In genomic region chr10:24993237-24993958, GRCh38 we compare ENCODE assay signal across 15 cellular contexts. TPM values are rescaled to one million over a fixed set of nuclear protein-coding genes. Genes with fewer than 3 reads are reported as not detected.
DNase-seq lines count a peak whose midpoint lies in the region; ATAC-seq, FAIRE-seq and TF ChIP-seq lines count a peak whose summit lies in the region.
"Had no signal": no experiment of that assay in that cellular context is flagged by ENCODE, and none has a peak within 500 bp of the region (broad histone marks: within the 10 kb centered on the region; RNA-seq: fewer than 3 reads in every experiment).

No MANE protein-coding gene starts in this region.

- no peaks in the 10 kb centered on the region for H3K79me2 ChIP-seq in hepatocyte
- H3K79me2 ChIP-seq in parathyroid adenoma: no peaks in the 10 kb centered on the region

- peak overlapping the region; percentile 34 for H3K27ac ChIP-seq in hepatocyte
- no peak overlapping the region for H3K27ac ChIP-seq in parathyroid adenoma

- peak; percentile 70 for FAIRE-seq in RCC 7860 (lab: Jason Lieb, UNC)

- H3K4me1 ChIP-seq in hepatocyte (ENCODE audit: insufficient read depth): peaks cover 5% of the 10 kb centered on the region
- H3K4me1 ChIP-seq in parathyroid adenoma: no peaks in the 10 kb centered on the region

- ATAC-seq in HG02981 (IDR thresholded peaks at IDR 0.05; ENCODE audit: unreplicated experiment): no peak
- ATAC-seq: CD8-positive, alpha-beta T cell; GM23338; PC-3 had no signal

- H3K9me3 ChIP-seq in hepatocyte (ENCODE audit: low read depth) (no peaks in the 10 kb centered on the region), parathyroid adenoma (ENCODE audit: control insufficient read depth, low read length) (no peaks in the 10 kb centered on the region)
- H3K9me3 ChIP-seq: SK-N-SH had no signal

- in situ Hi-C loops in Caki2 (cut with HindIII; ENCODE audit: low pct_unique_long_range_greater_than_20kb, low sequenced_read_pairs): no loop called here

- H3K4me3 ChIP-seq in hepatocyte: no peak overlapping the region
- no peak overlapping the region for H3K4me3 ChIP-seq in parathyroid adenoma (ENCODE audit: low read depth, low read length)
- H3K4me3 ChIP-seq: GM23338 had no signal

- no peak overlapping the region for H3K4me2 ChIP-seq in hepatocyte
- H3K4me2 ChIP-seq in parathyroid adenoma (ENCODE audit: low read length): peak overlapping the region; percentile 9
- H3K4me2 ChIP-seq: GM23338, SK-N-SH had no signal

- H3K27me3 ChIP-seq in hepatocyte (no peaks in the 10 kb centered on the region), parathyroid adenoma (ENCODE audit: control insufficient read depth, insufficient read depth, low read length) (no peaks in the 10 kb centered on the region)

- 96% methylated on average over 1 of the region's 1 CpG for WGBS in hepatocyte (ENCODE audit: low lambda C conversion rate, missing lambda C conversion rate)

- TF ChIP-seq CTCF in hepatocyte (IDR thresholded peaks at IDR 0.05; ENCODE audit: poor library complexity): no peak
- TF ChIP-seq CTCF in parathyroid adenoma (IDR thresholded peaks at IDR 0.05): no peak

- DNase-seq in Caki2 (ENCODE audit: low read depth) (peak; percentile 56), RCC 7860 (ENCODE audit: low spot score) (peak; percentile 27), hepatocyte (ENCODE audit: low spot score) (no peak), DMS 273 (lab: John Stamatoyannopoulos, UW; ENCODE audit: unreplicated experiment) (no peak), GF-D8 (lab: John Stamatoyannopoulos, UW) (no peak)
- DNase-seq: CD8-positive, alpha-beta T cell; NCI-H1436 treated with DMSO at 0.1 percent for 48 hours; NCI-H446; NCI-H748 treated with DMSO at 0.1 percent for 48 hours; PC-3; SK-N-SH had no signal

- no peak overlapping the region for H2AFZ ChIP-seq in hepatocyte
- H2AFZ ChIP-seq in parathyroid adenoma: no peak overlapping the region
- H2AFZ ChIP-seq: GM23338 had no signal

- H4K20me1 ChIP-seq in hepatocyte (ENCODE audit: insufficient read depth, poor library complexity, severe bottlenecking): no peaks in the 10 kb centered on the region

- no peaks in the 10 kb centered on the region for H3K36me3 ChIP-seq in hepatocyte (replicated peaks; ENCODE audit: insufficient read depth, low read depth)
- H3K36me3 ChIP-seq in parathyroid adenoma (ENCODE audit: control insufficient read depth, insufficient read depth, low read length): no peaks in the 10 kb centered on the region

- no peaks in the 10 kb centered on the region for H3K9me2 ChIP-seq in hepatocyte (replicated peaks; ENCODE audit: insufficient read depth)
- H3K9me2 ChIP-seq: SK-N-SH had no signal

- no peak overlapping the region for H3K9ac ChIP-seq in parathyroid adenoma
- H3K9ac ChIP-seq: SK-N-SH had no signal

RNA-seq across cellular contexts. Expression of gene ENKUR, which starts 22.6 kb away (rescaled TPM):
- total RNA-seq in Caki2 (2014; rRNA removed; shearing (Covaris generic); ENCODE audit: low replicate concordance): 0.07 TPM in 1 of 2 replicates, not detected in the other
- 1.4 and 3.1 TPM in 2 replicates for total RNA-seq in hepatocyte
- 0.12 and 1.6 TPM in 2 replicates for polyA plus RNA-seq in hepatocyte
- total RNA-seq: CD8-positive, alpha-beta T cell; GM23338; PC-3 had no signal

RNA-seq across cellular contexts. Expression of gene THNSL1, which starts 23.0 kb away (rescaled TPM):
- total RNA-seq in Caki2 (2014; rRNA removed; shearing (Covaris generic); ENCODE audit: low replicate concordance): 3.3 and 12.7 TPM in 2 replicates
- total RNA-seq in hepatocyte: 6.3 and 7.1 TPM in 2 replicates
- 2.5 and 4.9 TPM in 2 replicates for polyA plus RNA-seq in hepatocyte

RNA-seq across cellular contexts. Expression of gene PRTFDC1, which starts 41.0 kb away (rescaled TPM):
- total RNA-seq in Caki2 (2014; rRNA removed; shearing (Covaris generic); ENCODE audit: low replicate concordance): 7.9 and 9.8 TPM in 2 replicates
- total RNA-seq in hepatocyte: 14.7 and 14.8 TPM in 2 replicates
- polyA plus RNA-seq in hepatocyte: 6.0 and 6.4 TPM in 2 replicates
- total RNA-seq: HT1080 had no signal

Comparison
In these comparisons a context has a peak if more than half of its experiments do, and no peak if none do; other contexts are left out.
1. DNase-seq: peak in Caki2 (single experiment) and RCC 7860 (single experiment); none in hepatocyte (single experiment), DMS 273 (single experiment) and GF-D8 (single experiment).